ENCODE assay signal across 23 cellular contexts in the genomic region with DNA sequence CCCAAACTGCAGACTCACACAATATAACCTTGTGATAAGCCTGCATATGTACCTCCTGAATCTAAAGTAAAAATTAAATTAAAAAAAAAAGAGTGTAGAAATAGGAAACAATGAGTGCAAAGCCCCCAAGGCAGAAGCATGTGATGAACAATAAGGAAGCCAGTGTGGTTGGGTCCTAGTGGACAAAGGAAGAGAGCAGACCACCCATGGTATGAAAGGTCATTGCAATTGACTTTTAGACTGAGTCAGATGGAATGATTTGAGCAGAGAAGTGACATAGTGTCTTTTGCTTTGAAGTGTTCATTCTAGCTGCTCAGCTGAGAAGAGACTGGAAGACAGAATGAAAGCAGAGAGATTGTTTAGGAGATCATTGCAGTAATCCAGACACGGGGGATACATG.
"Had no signal": no experiment of that assay in that cellular context is flagged by ENCODE, and none has a peak within 500 bp of the region (broad histone marks: within the 10 kb centered on the region; RNA-seq: fewer than 3 reads in every experiment).

No MANE protein-coding gene starts in this region.

- DNase-seq: activated CD4-positive, alpha-beta memory T cell treated with anti-CD3 and anti-CD28 coated beads, Interleukin-2, amount 10 ng/mL, durations not matched to agents 7 days and 5 days; activated CD4-positive, alpha-beta T cell treated with anti-CD3 and anti-CD28 coated beads for 1 hour; activated CD4-positive, alpha-beta T cell treated with anti-CD3 and anti-CD28 coated beads for 4 hours; activated CD4-positive, alpha-beta T cell treated with anti-CD3 and anti-CD28 coated beads, Interleukin-2, amount 10 ng/mL, durations not matched to agents 7 days and 5 days; activated CD4-positive, alpha-beta T cell treated with anti-CD3 and anti-CD28 coated beads, Interleukin-2, amount 50 U/mL, for 4 hours; activated CD8-positive, alpha-beta memory T cell treated with anti-CD3 and anti-CD28 coated beads, Interleukin-2, amount 50 U/mL, for 48 hours; activated gamma-delta T cell; activated naive CD4-positive, alpha-beta T cell; activated naive CD4-positive, alpha-beta T cell treated with anti-CD3 and anti-CD28 coated beads, Interleukin-2, amount 10 ng/mL, durations not matched to agents 7 days and 5 days; activated naive CD8-positive, alpha-beta T cell treated with anti-CD3 and anti-CD28 coated beads, Interleukin-2, amount 10 ng/mL, durations not matched to agents 7 days and 5 days; activated T-cell treated with anti-CD3 and anti-CD28 coated beads for 4 hours; activated T-cell treated with anti-CD3 and anti-CD28 coated beads, Interleukin-2, amount 50 U/mL, for 24 hours; activated T-cell treated with anti-CD3 and anti-CD28 coated beads, Interleukin-2, amount 50 U/mL, for 72 hours; body of pancreas; caudate nucleus; cortex of kidney; dermis blood vessel endothelial cell; effector CD4-positive, alpha-beta T cell; effector memory CD8-positive, alpha-beta T cell; erythroblast; foreskin keratinocyte; heart right ventricle; T-helper 2 cell had no signal
